ENCODE assay signal across 8 cellular contexts in the genomic region with DNA sequence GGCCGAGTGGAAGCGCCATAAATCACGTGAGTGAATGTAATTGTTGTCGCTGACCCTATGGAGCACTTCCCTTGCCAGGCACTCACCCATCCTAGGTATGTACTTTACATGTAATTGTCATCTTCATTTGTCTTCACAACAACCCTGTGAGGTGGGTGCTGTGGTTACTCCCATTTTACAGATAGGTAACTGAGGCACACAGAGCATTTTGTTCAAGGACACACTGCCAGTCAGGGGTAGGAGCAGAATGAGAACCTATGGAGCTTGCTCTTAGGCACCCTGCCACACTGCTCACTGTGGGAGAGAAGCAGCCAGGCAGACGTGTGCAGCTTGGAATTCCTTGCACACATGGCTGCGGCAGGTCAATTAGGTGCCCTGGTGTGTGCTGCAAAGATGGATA. TPM values are rescaled to one million over a fixed set of nuclear protein-coding genes. Genes with fewer than 3 reads are reported as not detected.
A peak's percentile ranks its signal among the peaks of the same experiment; 100 is the strongest.
DNase-seq lines count a peak whose midpoint lies in the region; ATAC-seq and TF ChIP-seq lines count a peak whose summit lies in the region.

No MANE protein-coding gene starts in this region.

- intact Hi-C loops in activated CD8-positive, alpha-beta T cell treated with anti-CD3 and anti-CD28 coated beads for 36 hours (cut with micrococcal nuclease), result no loop called here

- DNase-seq in DMS53 (lab: John Stamatoyannopoulos, UW), result peak; percentile 40
- DNase-seq in DMS53 treated with DMSO at 0.1 percent for 48 hours (lab: John Stamatoyannopoulos, UW; ENCODE audit: unreplicated experiment), result no peak
- no peak for DNase-seq in activated CD8-positive, alpha-beta T cell treated with anti-CD3 and anti-CD28 coated beads for 36 hours
- no peak for DNase-seq in NCI-H524 treated with DMSO at 0.1 percent for 48 hours (lab: John Stamatoyannopoulos, UW)
- DNase-seq in activated effector memory CD4-positive, alpha-beta T cell treated with anti-CD3 and anti-CD28 coated beads, Interleukin-2, amount 50 U/mL, for 16 hours, result no peak
- DNase-seq in central memory CD4-positive, alpha-beta T cell, result no peak

- no peak for TF ChIP-seq CTCF in activated CD8-positive, alpha-beta T cell treated with anti-CD3 and anti-CD28 coated beads for 36 hours (IDR thresholded peaks at IDR 0.05)

- H3K27ac Mint-ChIP-seq in activated CD8-positive, alpha-beta T cell treated with anti-CD3 and anti-CD28 coated beads for 36 hours, result peak overlapping the region; percentile 89
- H3K27ac Mint-ChIP-seq in stimulated activated memory B cell treated with anti-CD40 and anti-IgM and Interleukin-4, amounts not matched to agents 10 μg/mL and 1 μg/mL and 100 μg/mL, for 72 hours, result peak overlapping the region; percentile 85

- H3K36me3 Mint-ChIP-seq in activated CD8-positive, alpha-beta T cell treated with anti-CD3 and anti-CD28 coated beads for 36 hours (ENCODE audit: low read depth), result peaks cover 22% of the 10 kb centered on the region
- H3K36me3 Mint-ChIP-seq in stimulated activated memory B cell treated with anti-CD40 and anti-IgM and Interleukin-4, amounts not matched to agents 10 μg/mL and 1 μg/mL and 100 μg/mL, for 72 hours, result peaks cover 4% of the 10 kb centered on the region

- CTCF ChIA-PET in activated CD8-positive, alpha-beta T cell treated with anti-CD3 and anti-CD28 coated beads for 36 hours (lab: Charles Lee), result interaction anchor here (0.9 kb wide), 1 partner anchor 133 kb away, joined by 4 read pairs; no protein-coding TSS in a partner anchor

- H3K9me3 Mint-ChIP-seq in activated CD8-positive, alpha-beta T cell treated with anti-CD3 and anti-CD28 coated beads for 36 hours, result peaks cover 3% of the 10 kb centered on the region
- H3K9me3 Mint-ChIP-seq in stimulated activated memory B cell treated with anti-CD40 and anti-IgM and Interleukin-4, amounts not matched to agents 10 μg/mL and 1 μg/mL and 100 μg/mL, for 72 hours, result no peaks in the 10 kb centered on the region

- H3K4me1 Mint-ChIP-seq in activated CD8-positive, alpha-beta T cell treated with anti-CD3 and anti-CD28 coated beads for 36 hours (ENCODE audit: low read depth), result peaks cover 22% of the 10 kb centered on the region
- H3K4me1 Mint-ChIP-seq in stimulated activated memory B cell treated with anti-CD40 and anti-IgM and Interleukin-4, amounts not matched to agents 10 μg/mL and 1 μg/mL and 100 μg/mL, for 72 hours, result peaks cover 21% of the 10 kb centered on the region

- POLR2A ChIA-PET in activated CD8-positive, alpha-beta T cell treated with anti-CD3 and anti-CD28 coated beads for 36 hours (lab: Charles Lee), result no interaction called here

- peak overlapping the region; percentile 92 for H3K4me3 Mint-ChIP-seq in activated CD8-positive, alpha-beta T cell treated with anti-CD3 and anti-CD28 coated beads for 36 hours
- peak overlapping the region; percentile 91 for H3K4me3 Mint-ChIP-seq in stimulated activated memory B cell treated with anti-CD40 and anti-IgM and Interleukin-4, amounts not matched to agents 10 μg/mL and 1 μg/mL and 100 μg/mL, for 72 hours

- peak overlapping the region; percentile 83 for H3K4me3 ChIP-seq in iPS-11a (ENCODE audit: low read depth, low read length)

- ATAC-seq in activated CD8-positive, alpha-beta T cell treated with anti-CD3 and anti-CD28 coated beads for 36 hours, result peak; percentile 5
- no peak for ATAC-seq in stimulated activated memory B cell treated with anti-CD40 and anti-IgM and Interleukin-4, amounts not matched to agents 10 μg/mL and 1 μg/mL and 100 μg/mL, for 72 hours

- H3K27me3 Mint-ChIP-seq in activated CD8-positive, alpha-beta T cell treated with anti-CD3 and anti-CD28 coated beads for 36 hours, result no peaks in the 10 kb centered on the region
- no peaks in the 10 kb centered on the region for H3K27me3 Mint-ChIP-seq in stimulated activated memory B cell treated with anti-CD40 and anti-IgM and Interleukin-4, amounts not matched to agents 10 μg/mL and 1 μg/mL and 100 μg/mL, for 72 hours

RNA-seq across cellular contexts. Expression of a gene that starts 0.8 kb away (rescaled TPM):
- total RNA-seq in activated CD8-positive, alpha-beta T cell treated with anti-CD3 and anti-CD28 coated beads for 36 hours, result under 1 TPM; 0.16 to 0.29 TPM

RNA-seq across cellular contexts. Expression of a gene that starts 49.4 kb away (rescaled TPM):
- not detected for total RNA-seq in activated CD8-positive, alpha-beta T cell treated with anti-CD3 and anti-CD28 coated beads for 36 hours
